In genomic region chr20:50152394-50153152, GRCh38 we compare ENCODE assay signal across 8 cellular contexts. TPM values are rescaled to one million over a fixed set of nuclear protein-coding genes. Genes with fewer than 3 reads are reported as not detected.
DNase-seq lines count a peak whose midpoint lies in the region; ATAC-seq, FAIRE-seq and TF ChIP-seq lines count a peak whose summit lies in the region.

No MANE protein-coding gene starts in this region.

- no peak for TF ChIP-seq POLR2A in GM12878 (IDR thresholded peaks at IDR 0.05; ENCODE audit: low read depth, low read length)

- no peak for ATAC-seq in GM12878
- no peak for ATAC-seq in lung (ENCODE audit: insufficient read depth, low FRiP score)
- ATAC-seq in GM21717 (IDR thresholded peaks at IDR 0.05; ENCODE audit: unreplicated experiment), result no peak

- TF ChIP-seq RAD21 in GM12878 (IDR thresholded peaks at IDR 0.05; ENCODE audit: insufficient read depth, low read depth, low read length), result peak; percentile 30

- peak overlapping the region; percentile 93 for H3K4me2 ChIP-seq in GM12878 (ENCODE audit: control insufficient read depth, insufficient read depth)

- SMC1A ChIA-PET in GM12878 (lab: Charles Lee; ENCODE audit: uncharacterized antibody, unreplicated experiment), result interaction anchor here (0.9 to 3.6 kb wide), 10 partner anchors 13 to 173 kb away, joined by 3 to 28 read pairs (median 4); no protein-coding TSS in a partner anchor

- CTCF ChIA-PET in GM12878 (lab: Yijun Ruan, JAX), result interaction anchor here (0.9 to 5.5 kb wide), 12 partner anchors 10 to 172 kb away, joined by 3 to 49 read pairs (median 8); no protein-coding TSS in a partner anchor

- peaks cover 0 to 3% of the 10 kb centered on the region in 2 experiments; a peak in 2 of 4 replicates for H3K36me3 ChIP-seq in GM12878 (ENCODE audit: control insufficient read depth in 2 of 2, insufficient read depth in 2 of 2, low read length in 1 of 2)
- H3K36me3 ChIP-seq in lung (ENCODE audit: control insufficient read depth in 2 of 2, insufficient read depth in 2 of 2, low read length in 2 of 2), result peaks cover 0 to 17% of the 10 kb centered on the region in 2 donors

- no peak for FAIRE-seq in GM12878 (lab: Jason Lieb, UNC)

- DNase-seq in HK-2 (ENCODE audit: unreplicated experiment), result peak; percentile 29
- no peak for DNase-seq in GM12878 (ENCODE audit: low read depth, low spot score)
- no peak for DNase-seq in lung (ENCODE audit: low spot score)
- no peak for DNase-seq in NCI-H187 treated with DMSO at 0.1 percent for 48 hours (lab: John Stamatoyannopoulos, UW)
- DNase-seq in foreskin melanocyte, result no peak
- no peak for DNase-seq in NCI-H446 (lab: John Stamatoyannopoulos, UW)

- H3K9ac ChIP-seq in GM12878 (ENCODE audit: control insufficient read depth, insufficient read depth, low read length), result peak overlapping the region; percentile 95

- intact Hi-C loops in GM12878 (cut with micrococcal nuclease; ENCODE audit: unreplicated experiment), result loop anchor here (5.0 kb wide), 1 partner anchor 40 kb away; the partner anchor contains the start of gene UBE2V1

- in situ Hi-C loops in GM12878 (cut with MboI), result no loop called here

- TF ChIP-seq CTCF in 22Rv1 (IDR thresholded peaks at IDR 0.05) (no peak), GM12878 (IDR thresholded peaks at IDR 0.05 in 2 of 3, conservative IDR thresholded peaks at IDR 0.05 in 1 of 3; ENCODE audit: control insufficient read depth in 2 of 3, extremely low read depth in 1 of 3, insufficient read depth in 1 of 3, low read depth in 3 of 3, low read length in 3 of 3) (peak in 2 of 3 experiments; percentile 12 to 22; a peak in 1 of 6 replicates), lung (IDR thresholded peaks at IDR 0.05; ENCODE audit: control extremely low read depth, extremely low read depth) (no peak)

- H3K27ac ChIP-seq in 22Rv1 (peak overlapping the region; percentile 68), GM12878 (ENCODE audit: control insufficient read depth, insufficient read depth) (peak overlapping the region; percentile 75), lung (ENCODE audit: low read depth in 1 of 2, low read length in 1 of 2) (peak overlapping the region in 1 of 2 donors; percentile 97)

- H3K9me3 ChIP-seq in GM12878 (replicated peaks; ENCODE audit: control insufficient read depth, insufficient read depth, low read length) (no peaks in the 10 kb centered on the region), lung (ENCODE audit: control insufficient read depth in 2 of 2, insufficient read depth in 1 of 2, low read length in 1 of 2) (no peaks in the 10 kb centered on the region)

- RAD21 ChIA-PET in GM12878 (lab: Charles Lee; ENCODE audit: unreplicated experiment), result interaction anchor here (0.9 to 3.6 kb wide), 9 partner anchors 14 to 174 kb away, joined by 3 to 19 read pairs (median 11); no protein-coding TSS in a partner anchor

- H3K4me1 ChIP-seq in GM12878 (ENCODE audit: control insufficient read depth, insufficient read depth, low read length), result peaks cover 8% of the 10 kb centered on the region
- H3K4me1 ChIP-seq in lung (ENCODE audit: control insufficient read depth in 2 of 2, insufficient read depth in 2 of 2, low read length in 2 of 2), result peaks cover 5 to 33% of the 10 kb centered on the region in 2 donors

- WGBS in GM12878 (ENCODE audit: insufficient coverage, insufficient replicate concordance, low lambda C conversion rate, missing lambda C conversion rate), result 27% methylated on average over 4 of the region's 4 CpGs
- WGBS in lung, 2 donors, result 16 to 22% methylated on average over 4 of the region's 4 CpGs

- TF ChIP-seq EP300 in GM12878 (IDR thresholded peaks at IDR 0.05; ENCODE audit: borderline replicate concordance in 1 of 2, control insufficient read depth in 1 of 2, low read depth in 2 of 2, low read length in 2 of 2), result no peak

- 0 out of 2 replicates have a peak overlapping the region, but pooled peaks have one; percentile 11 for H2AFZ ChIP-seq in GM12878 (ENCODE audit: control insufficient read depth, low read depth, low read length)

- no peaks in the 10 kb centered on the region for H3K27me3 ChIP-seq in GM12878 (replicated peaks in 1 of 2; ENCODE audit: control insufficient read depth in 2 of 2, insufficient read depth in 2 of 2, low read length in 1 of 2)
- no peaks in the 10 kb centered on the region for H3K27me3 ChIP-seq in lung (ENCODE audit: control insufficient read depth, insufficient read depth)

- peaks cover 43% of the 10 kb centered on the region for H3K79me2 ChIP-seq in GM12878 (ENCODE audit: control insufficient read depth, insufficient read depth, low read length)

- no peaks in the 10 kb centered on the region for H4K20me1 ChIP-seq in GM12878 (ENCODE audit: control insufficient read depth, insufficient read depth)

- POLR2A ChIA-PET in GM12878 (lab: Charles Lee), result interaction anchor here (0.6 to 3.3 kb wide), 12 partner anchors 8 to 218 kb away, joined by 3 to 34 read pairs (median 5); partner anchors contain the start of gene UBE2V1

- BruUV-seq in GM12878 (replicated peaks; lab: Mats Ljungman, UMichigan), result TSS peak; percentile 67

- H3K4me3 ChIP-seq in GM12878 (peak overlapping the region; percentile 98), lung (peak overlapping the region; percentile 89)

TF ChIP-seq in GM12878, 131 proteins besides CTCF, POLR2A, EP300 and RAD21 (continues in another document):
- TF ChIP-seq, protein P1, sequence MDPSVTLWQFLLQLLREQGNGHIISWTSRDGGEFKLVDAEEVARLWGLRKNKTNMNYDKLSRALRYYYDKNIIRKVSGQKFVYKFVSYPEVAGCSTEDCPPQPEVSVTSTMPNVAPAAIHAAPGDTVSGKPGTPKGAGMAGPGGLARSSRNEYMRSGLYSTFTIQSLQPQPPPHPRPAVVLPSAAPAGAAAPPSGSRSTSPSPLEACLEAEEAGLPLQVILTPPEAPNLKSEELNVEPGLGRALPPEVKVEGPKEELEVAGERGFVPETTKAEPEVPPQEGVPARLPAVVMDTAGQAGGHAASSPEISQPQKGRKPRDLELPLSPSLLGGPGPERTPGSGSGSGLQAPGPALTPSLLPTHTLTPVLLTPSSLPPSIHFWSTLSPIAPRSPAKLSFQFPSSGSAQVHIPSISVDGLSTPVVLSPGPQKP (IDR thresholded peaks at IDR 0.05; ENCODE audit: low read depth, low read length), result no peak

RNA-seq across cellular contexts. Expression of gene PEDS1, which starts 0.9 kb away (rescaled TPM):
- 8.1 and 8.4 TPM in 2 replicates for total RNA-seq in GM12878 (2013; cell fraction: nucleolus; rRNA removed)
- total RNA-seq in GM12878 (2014; rRNA removed), result 24.2 and 24.5 TPM in 2 replicates
- total RNA-seq in GM12878 (2014; rRNA removed; fragmentation: Illumina TruSeq; extraction: Trizol), result 12.1 and 12.2 TPM in 2 replicates
- 15.1 and 15.4 TPM in 2 replicates for total RNA-seq in GM12878 (2021)
- polyA plus RNA-seq in GM12878 (2011; ENCODE audit: low read depth), result 5.8 TPM
- 5.2 and 15.9 TPM in 2 replicates for polyA plus RNA-seq in GM12878 (2011; rRNA removed)
- 21.9 and 24.8 TPM in 2 replicates for polyA plus RNA-seq in GM12878 (2011; cell fraction: cytosol; rRNA removed)
- polyA plus RNA-seq in GM12878 (2011; cell fraction: nucleus; rRNA removed), result 11.9 and 13.4 TPM in 2 replicates
- polyA plus RNA-seq in GM12878 (2012), result 10.5 and 11.6 TPM in 2 replicates
- polyA plus RNA-seq in GM12878 (2014; fragmentation: Illumina TruSeq; extraction: Trizol), result 9.9 and 17.8 TPM in 2 replicates
- 1 to 10 TPM; 1.7 to 4.3 TPM for polyA plus RNA-seq in GM12878 (2014; fragmentation: Nextera tagmentation; extraction: Ambion mirVana)
- 25.6 and 26.1 TPM in 2 replicates for polyA plus RNA-seq in GM12878 (2014; rRNA removed)
- polyA plus RNA-seq in GM12878 (2016; fragmentation: Nextera tagmentation; extraction: Ambion mirVana), result 10 to 100 TPM; 19.7 to 20.9 TPM
- polyA minus RNA-seq in GM12878 (2011; rRNA and poly(A)+ RNA removed), result 28.9 and 31.5 TPM in 2 replicates
- polyA minus RNA-seq in GM12878 (2011; cell fraction: cytosol; rRNA and poly(A)+ RNA removed), result 11.8 and 15.8 TPM in 2 replicates
- 2.1 and 4.2 TPM in 2 replicates for polyA minus RNA-seq in GM12878 (2011; cell fraction: nucleus; rRNA and poly(A)+ RNA removed)
- 10 to 100 TPM; 21.9 to 34.8 TPM for total RNA-seq in lung
- 10 to 100 TPM; 34.0 to 43.4 TPM for polyA plus RNA-seq in lung

RNA-seq across cellular contexts. Expression of gene CEBPB, which starts 38.1 kb away (rescaled TPM):
- 1.1 and 2.0 TPM in 2 replicates for total RNA-seq in GM12878 (2013; cell fraction: nucleolus; rRNA removed)
- total RNA-seq in GM12878 (2014; rRNA removed) (4.1 and 5.9 TPM in 2 replicates), GM12878 (2014; rRNA removed; fragmentation: Illumina TruSeq; extraction: Trizol) (1.3 and 1.5 TPM in 2 replicates), GM12878 (2021) (6.9 and 8.8 TPM in 2 replicates), lung (100 to 1,000 TPM in 1 of 2 donors, 10 to 100 TPM in 1; 54.6 to 296 TPM)
- not detected for polyA plus RNA-seq in GM12878 (2011; ENCODE audit: low read depth)
- polyA plus RNA-seq in GM12878 (2011; rRNA removed) (1.6 and 1.9 TPM in 2 replicates), GM12878 (2014; fragmentation: Illumina TruSeq; extraction: Trizol) (0.22 and 0.62 TPM in 2 replicates), GM12878 (2014; fragmentation: Nextera tagmentation; extraction: Ambion mirVana) (under 1 TPM; 0.18 to 0.73 TPM), GM12878 (2014; rRNA removed) (7.3 and 8.2 TPM in 2 replicates), GM12878 (2016; fragmentation: Nextera tagmentation; extraction: Ambion mirVana) (1 to 10 TPM in 1 of 2 experiments, under 1 TPM in 1; 0.45 to 6.6 TPM), lung (100 to 1,000 TPM in 1 of 2 donors, 10 to 100 TPM in 1; 53.2 to 194 TPM)
- polyA plus RNA-seq in GM12878 (2011; cell fraction: cytosol; rRNA removed), result 1.3 and 3.1 TPM in 2 replicates
- 3.9 and 5.5 TPM in 2 replicates for polyA plus RNA-seq in GM12878 (2011; cell fraction: nucleus; rRNA removed)
- 2.6 and 2.8 TPM in 2 replicates for polyA plus RNA-seq in GM12878 (2012)
- 0.44 and 0.52 TPM in 2 replicates for polyA minus RNA-seq in GM12878 (2011; rRNA and poly(A)+ RNA removed)
- 5.3 and 7.5 TPM in 2 replicates for polyA minus RNA-seq in GM12878 (2011; cell fraction: cytosol; rRNA and poly(A)+ RNA removed)
- polyA minus RNA-seq in GM12878 (2011; cell fraction: nucleus; rRNA and poly(A)+ RNA removed), result 2.4 and 7.8 TPM in 2 replicates

RNA-seq across cellular contexts. Expression of gene UBE2V1, which starts 39.6 kb away (rescaled TPM):
- total RNA-seq in GM12878 (2013; cell fraction: nucleolus; rRNA removed), result 310 and 312 TPM in 2 replicates
- total RNA-seq in GM12878 (2014; rRNA removed) (51.8 and 57.8 TPM in 2 replicates), GM12878 (2014; rRNA removed; fragmentation: Illumina TruSeq; extraction: Trizol) (87.4 and 90.5 TPM in 2 replicates), GM12878 (2021) (102 and 104 TPM in 2 replicates), lung (100 to 1,000 TPM in 1 of 2 donors, 10 to 100 TPM in 1; 65.1 to 103 TPM)
- polyA plus RNA-seq in GM12878 (2011; ENCODE audit: low read depth), result 80.2 TPM
- polyA plus RNA-seq in GM12878 (2011; rRNA removed) (110 and 131 TPM in 2 replicates), GM12878 (2014; fragmentation: Illumina TruSeq; extraction: Trizol) (219 and 257 TPM in 2 replicates), GM12878 (2014; fragmentation: Nextera tagmentation; extraction: Ambion mirVana) (100 to 1,000 TPM; 151 to 215 TPM), GM12878 (2014; rRNA removed) (109 and 131 TPM in 2 replicates), GM12878 (2016; fragmentation: Nextera tagmentation; extraction: Ambion mirVana) (100 to 1,000 TPM; 181 to 188 TPM), lung (10 to 100 TPM; 56.4 to 73.3 TPM)
- polyA plus RNA-seq in GM12878 (2011; cell fraction: cytosol; rRNA removed), result 88.2 and 104 TPM in 2 replicates
- 79.4 and 82.7 TPM in 2 replicates for polyA plus RNA-seq in GM12878 (2011; cell fraction: nucleus; rRNA removed)
- 116 and 119 TPM in 2 replicates for polyA plus RNA-seq in GM12878 (2012)
- polyA minus RNA-seq in GM12878 (2011; rRNA and poly(A)+ RNA removed), result 86.5 and 87.4 TPM in 2 replicates
- 32.2 and 38.4 TPM in 2 replicates for polyA minus RNA-seq in GM12878 (2011; cell fraction: cytosol; rRNA and poly(A)+ RNA removed)
- 50.2 and 71.6 TPM in 2 replicates for polyA minus RNA-seq in GM12878 (2011; cell fraction: nucleus; rRNA and poly(A)+ RNA removed)

Comparison
In these comparisons a context has a peak if more than half of its experiments do, and no peak if none do; other contexts are left out.
1. CTCF ChIP-seq: peak in GM12878 (2 of 3); none in 22Rv1 (single experiment) and lung (single experiment).
2. RNA of gene CEBPB, which starts 38.1 kb away (total RNA-seq): 54.6 to 296 TPM in lung; 1.1 to 8.8 TPM in GM12878; every median in the first group is over 4 times any median in the second.